ENCODE assay signal across 7 cellular contexts in genomic region chr3:185215873-185216586, GRCh38. TPM values are rescaled to one million over a fixed set of nuclear protein-coding genes. Genes with fewer than 3 reads are reported as not detected.
A peak's percentile ranks its signal among the peaks of the same experiment; 100 is the strongest.
DNase-seq lines count a peak whose midpoint lies in the region; ATAC-seq and TF ChIP-seq lines count a peak whose summit lies in the region.

No MANE protein-coding gene starts in this region.

- peak overlapping the region; percentile 94 for H2AFZ ChIP-seq in osteoblast (ENCODE audit: low read length)

- no peaks in the 10 kb centered on the region for H3K4me1 Mint-ChIP-seq in activated CD4-positive, alpha-beta memory T cell treated with anti-CD3 and anti-CD28 coated beads for 36 hours (ENCODE audit: low read depth)
- no peaks in the 10 kb centered on the region for H3K4me1 Mint-ChIP-seq in CD4-positive, alpha-beta memory T cell

- H3K4me1 ChIP-seq in osteoblast (ENCODE audit: insufficient read depth, low read length), result peaks cover 5% of the 10 kb centered on the region
- no peaks in the 10 kb centered on the region for H3K4me1 ChIP-seq in CD4-positive, alpha-beta memory T cell (ENCODE audit: insufficient read depth, low read length)

- H3K27ac ChIP-seq in dorsolateral prefrontal cortex, result peak overlapping the region in 53 of 59 donors; percentile 9 to 86 (median 58)
- H3K27ac ChIP-seq in osteoblast (ENCODE audit: low read depth, low read length), result peak overlapping the region; percentile 62
- H3K27ac ChIP-seq in CD4-positive, alpha-beta memory T cell (ENCODE audit: low read depth, low read length), result no peak overlapping the region

- no peaks in the 10 kb centered on the region for H4K20me1 ChIP-seq in osteoblast (ENCODE audit: insufficient read depth, low read length)

- intact Hi-C loops in dorsolateral prefrontal cortex (cut with DNase I), result loop anchor here in 1 of 2 donors (5.0 kb wide), 1 partner anchor 339 kb away; no protein-coding TSS in a partner anchor
- intact Hi-C loops in activated CD4-positive, alpha-beta memory T cell treated with anti-CD3 and anti-CD28 coated beads for 36 hours (cut with micrococcal nuclease), result no loop called here
- intact Hi-C loops in CD4-positive, alpha-beta memory T cell (cut with micrococcal nuclease), result no loop called here

- ATAC-seq in HG03354 (IDR thresholded peaks at IDR 0.05; ENCODE audit: poor library complexity, severe bottlenecking, unreplicated experiment), result no peak

- no peak overlapping the region for H3K27ac Mint-ChIP-seq in activated CD4-positive, alpha-beta memory T cell treated with anti-CD3 and anti-CD28 coated beads for 36 hours
- H3K27ac Mint-ChIP-seq in CD4-positive, alpha-beta memory T cell, result no peak overlapping the region

- POLR2A ChIA-PET in activated CD4-positive, alpha-beta memory T cell treated with anti-CD3 and anti-CD28 coated beads for 36 hours (lab: Charles Lee), result no interaction called here
- POLR2A ChIA-PET in CD4-positive, alpha-beta memory T cell (lab: Charles Lee; ENCODE audit: partially characterized antibody), result no interaction called here

- DNase-seq in NCI-H460 (ENCODE audit: extremely low read depth, low read depth), result peak; percentile 1
- DNase-seq in dorsolateral prefrontal cortex, result no peak
- DNase-seq in osteoblast (ENCODE audit: insufficient read length, low spot score, missing footprints), result peak; percentile 59
- no peak for DNase-seq in activated CD4-positive, alpha-beta memory T cell treated with anti-CD3 and anti-CD28 coated beads for 36 hours
- no peak for DNase-seq in CD4-positive, alpha-beta memory T cell

- H3K9me3 ChIP-seq in osteoblast (ENCODE audit: low read depth, low read length), result no peaks in the 10 kb centered on the region
- no peaks in the 10 kb centered on the region for H3K9me3 ChIP-seq in CD4-positive, alpha-beta memory T cell (ENCODE audit: control insufficient read depth in 1 of 2, low read length in 2 of 2)

- H3K79me2 ChIP-seq in osteoblast (ENCODE audit: insufficient read depth, low read length), result no peaks in the 10 kb centered on the region

- H3K4me3 ChIP-seq in dorsolateral prefrontal cortex (peak overlapping the region in 55 of 59 donors; percentile 0 to 60 (median 38)), osteoblast (ENCODE audit: insufficient read depth, low read length) (peak overlapping the region; percentile 69)
- no peak overlapping the region for H3K4me3 ChIP-seq in CD4-positive, alpha-beta memory T cell (ENCODE audit: low read length in 2 of 2)

- H3K36me3 ChIP-seq in osteoblast (ENCODE audit: insufficient read depth, low read length), result no peaks in the 10 kb centered on the region
- no peaks in the 10 kb centered on the region for H3K36me3 ChIP-seq in CD4-positive, alpha-beta memory T cell (ENCODE audit: insufficient read depth, low read length)

- TF ChIP-seq CTCF in GM12874 (IDR thresholded peaks at IDR 0.05; ENCODE audit: insufficient read depth, low read depth, low read length) (peak; percentile 18; the same call in 1 of the 2 replicates), dorsolateral prefrontal cortex (IDR thresholded peaks at IDR 0.05 in 54 of 56, conservative IDR thresholded peaks at IDR 0.05 in 2 of 56; ENCODE audit: low read depth in 1 of 56, partially characterized antibody in 56 of 56) (peak; percentile 40 to 77 (median 61)), osteoblast (IDR thresholded peaks at IDR 0.05; ENCODE audit: extremely low read depth, low read depth, low read length) (peak; percentile 57)

- H3K27me3 Mint-ChIP-seq in activated CD4-positive, alpha-beta memory T cell treated with anti-CD3 and anti-CD28 coated beads for 36 hours, result no peaks in the 10 kb centered on the region
- no peaks in the 10 kb centered on the region for H3K27me3 Mint-ChIP-seq in CD4-positive, alpha-beta memory T cell

- no peaks in the 10 kb centered on the region for H3K36me3 Mint-ChIP-seq in activated CD4-positive, alpha-beta memory T cell treated with anti-CD3 and anti-CD28 coated beads for 36 hours
- no peaks in the 10 kb centered on the region for H3K36me3 Mint-ChIP-seq in CD4-positive, alpha-beta memory T cell

- peak overlapping the region; percentile 89 for H3K4me2 ChIP-seq in osteoblast (ENCODE audit: insufficient read depth, low read length)

- H3K9me3 Mint-ChIP-seq in activated CD4-positive, alpha-beta memory T cell treated with anti-CD3 and anti-CD28 coated beads for 36 hours, result no peaks in the 10 kb centered on the region
- H3K9me3 Mint-ChIP-seq in CD4-positive, alpha-beta memory T cell, result no peaks in the 10 kb centered on the region

- CTCF ChIA-PET in activated CD4-positive, alpha-beta memory T cell treated with anti-CD3 and anti-CD28 coated beads for 36 hours (lab: Charles Lee), result no interaction called here
- CTCF ChIA-PET in CD4-positive, alpha-beta memory T cell (lab: Charles Lee; ENCODE audit: partially characterized antibody), result interaction anchor here (1.4 kb wide), 1 partner anchor 24 kb away, joined by 3 read pairs; no protein-coding TSS in a partner anchor

- no peaks in the 10 kb centered on the region for H3K27me3 ChIP-seq in dorsolateral prefrontal cortex
- H3K27me3 ChIP-seq in osteoblast (ENCODE audit: insufficient read depth, low read length), result no peaks in the 10 kb centered on the region
- H3K27me3 ChIP-seq in CD4-positive, alpha-beta memory T cell (ENCODE audit: insufficient read depth, low read length), result no peaks in the 10 kb centered on the region

- H3K4me3 Mint-ChIP-seq in activated CD4-positive, alpha-beta memory T cell treated with anti-CD3 and anti-CD28 coated beads for 36 hours, result no peak overlapping the region
- H3K4me3 Mint-ChIP-seq in CD4-positive, alpha-beta memory T cell, result no peak overlapping the region

RNA-seq across cellular contexts. Expression of gene EHHADH, which starts 37.8 kb away (rescaled TPM):
- 2.3 and 2.6 TPM in 2 replicates for total RNA-seq in NCI-H460 (2014; rRNA removed; shearing (Covaris generic))
- polyA plus RNA-seq in NCI-H460 (2014; cell fraction: nucleus; rRNA removed), result 1.6 and 2.3 TPM in 2 replicates
- total RNA-seq in dorsolateral prefrontal cortex, result 10 to 100 TPM in 2 of 120 experiments, 1 to 10 TPM in 118; 2.9 to 12.2 (median 5.9) TPM
- 3.2 and 4.0 TPM in 2 replicates for total RNA-seq in osteoblast
- 1 to 10 TPM; 1.9 to 3.2 TPM for total RNA-seq in activated CD4-positive, alpha-beta memory T cell treated with anti-CD3 and anti-CD28 coated beads for 36 hours
- 1 to 10 TPM; 1.2 to 1.6 TPM for total RNA-seq in CD4-positive, alpha-beta memory T cell
- polyA plus RNA-seq in CD4-positive, alpha-beta memory T cell, result 1 to 10 TPM; 1.1 to 1.6 TPM

Comparison
In these comparisons a context has a peak if more than half of its experiments do, and no peak if none do; other contexts are left out.
1. DNase-seq: peak in NCI-H460 (single experiment) and osteoblast (single experiment); none in dorsolateral prefrontal cortex (0 of 10), activated CD4-positive, alpha-beta memory T cell treated with anti-CD3 and anti-CD28 coated beads for 36 hours (single experiment) and CD4-positive, alpha-beta memory T cell (0 of 5).
2. H3K4me3 ChIP-seq: peak in dorsolateral prefrontal cortex (55 of 59) and osteoblast (single experiment); none in CD4-positive, alpha-beta memory T cell (0 of 2).
3. Peak in every context shown above with its lines, with median percentiles within 50 percentile points of each other: CTCF ChIP-seq.